17 cellular contexts compared by ENCODE assay signal in the genomic region with DNA sequence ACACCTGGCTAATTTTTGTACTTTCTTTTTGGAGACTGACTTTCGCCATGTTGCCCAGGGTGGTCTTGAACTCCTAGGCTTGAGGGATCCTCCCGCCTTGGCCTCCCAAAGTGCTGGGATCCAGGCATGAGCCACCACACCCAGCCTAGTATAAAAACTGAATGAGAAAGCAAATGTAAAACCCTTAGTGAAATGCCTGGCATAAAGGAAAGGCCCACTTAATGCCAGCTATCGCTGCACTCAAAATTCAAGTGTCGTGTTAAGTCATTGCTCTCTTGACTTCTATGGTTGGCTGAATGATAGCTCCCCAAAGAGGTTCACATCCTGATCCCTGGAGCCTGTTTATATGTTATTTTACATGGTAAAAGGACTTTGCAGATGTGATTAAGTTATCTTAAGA. TPM values are rescaled to one million over a fixed set of nuclear protein-coding genes. Genes with fewer than 3 reads are reported as not detected.
DNase-seq lines count a peak whose midpoint lies in the region; ATAC-seq and TF ChIP-seq lines count a peak whose summit lies in the region.
"Had no signal": no experiment of that assay in that cellular context is flagged by ENCODE, and none has a peak within 500 bp of the region (broad histone marks: within the 10 kb centered on the region; RNA-seq: fewer than 3 reads in every experiment).

No MANE protein-coding gene starts in this region.

- peak overlapping the region; percentile 43 for H3K27ac Mint-ChIP-seq in activated T-cell treated with anti-CD3 and anti-CD28 coated beads, Interleukin-2, amount 50 U/mL, for 72 hours
- H3K27ac Mint-ChIP-seq: B cell; CD4-positive, alpha-beta T cell had no signal

- no peak for TF ChIP-seq CTCF in VCaP (conservative IDR thresholded peaks at IDR 0.05)
- TF ChIP-seq CTCF in left lung (IDR thresholded peaks at IDR 0.05) = no peak

- DNase-seq in activated T-cell treated with anti-CD3 and anti-CD28 coated beads, Interleukin-2, amount 50 U/mL, for 72 hours = no peak
- no peak for DNase-seq in activated T-cell treated with anti-CD3 and anti-CD28 coated beads, Interleukin-2, amount 50 U/mL, for 4 hours
- no peak for DNase-seq in left lung
- no peak for DNase-seq in G401 (ENCODE audit: low spot score)
- DNase-seq in MG63 = no peak
- no peak for DNase-seq in activated CD4-positive, alpha-beta T cell treated with anti-CD3 and anti-CD28 coated beads for 1 hour
- DNase-seq: 8988T; C1 segment of cervical spinal cord; Calu3; CD4-positive, alpha-beta T cell; DMS 273 treated with DMSO at 0.1 percent for 48 hours; EL; GDM1; IMR-90 had no signal

- H3K4me1 Mint-ChIP-seq in activated T-cell treated with anti-CD3 and anti-CD28 coated beads, Interleukin-2, amount 50 U/mL, for 72 hours (ENCODE audit: low read depth) = no peaks in the 10 kb centered on the region
- no peaks in the 10 kb centered on the region for H3K4me1 Mint-ChIP-seq in activated T-cell treated with anti-CD3 and anti-CD28 coated beads, Interleukin-2, amount 50 U/mL, for 4 hours (ENCODE audit: low read depth)
- H3K4me1 Mint-ChIP-seq: B cell had no signal

- H3K4me3 Mint-ChIP-seq in activated T-cell treated with anti-CD3 and anti-CD28 coated beads, Interleukin-2, amount 50 U/mL, for 72 hours = no peak overlapping the region
- no peak overlapping the region for H3K4me3 Mint-ChIP-seq in activated T-cell treated with anti-CD3 and anti-CD28 coated beads, Interleukin-2, amount 50 U/mL, for 4 hours
- H3K4me3 Mint-ChIP-seq: B cell; CD4-positive, alpha-beta T cell had no signal

- no peaks in the 10 kb centered on the region for H3K9me3 Mint-ChIP-seq in activated T-cell treated with anti-CD3 and anti-CD28 coated beads, Interleukin-2, amount 50 U/mL, for 72 hours
- H3K9me3 Mint-ChIP-seq in activated T-cell treated with anti-CD3 and anti-CD28 coated beads, Interleukin-2, amount 50 U/mL, for 4 hours = no peaks in the 10 kb centered on the region

- H3K9me3 ChIP-seq in left lung = no peaks in the 10 kb centered on the region
- no peaks in the 10 kb centered on the region for H3K9me3 ChIP-seq in MG63
- H3K9me3 ChIP-seq: HAP-1 had no signal

- H3K36me3 Mint-ChIP-seq in activated T-cell treated with anti-CD3 and anti-CD28 coated beads, Interleukin-2, amount 50 U/mL, for 72 hours (ENCODE audit: insufficient read depth in 2 of 2) = no peaks in the 10 kb centered on the region
- no peaks in the 10 kb centered on the region for H3K36me3 Mint-ChIP-seq in activated T-cell treated with anti-CD3 and anti-CD28 coated beads, Interleukin-2, amount 50 U/mL, for 4 hours (ENCODE audit: insufficient read depth)

- H3K4me1 ChIP-seq in left lung = peaks cover 0 to 23% of the 10 kb centered on the region in 2 donors

- no peaks in the 10 kb centered on the region for H3K27me3 Mint-ChIP-seq in activated T-cell treated with anti-CD3 and anti-CD28 coated beads, Interleukin-2, amount 50 U/mL, for 72 hours (ENCODE audit: low read depth)
- peaks cover 6% of the 10 kb centered on the region for H3K27me3 Mint-ChIP-seq in activated T-cell treated with anti-CD3 and anti-CD28 coated beads, Interleukin-2, amount 50 U/mL, for 4 hours (ENCODE audit: low read depth)
- H3K27me3 Mint-ChIP-seq: CD4-positive, alpha-beta T cell had no signal

- H3K4me3 ChIP-seq in left lung (no peak overlapping the region), MG63 (no peak overlapping the region)
- H3K4me3 ChIP-seq: HAP-1 had no signal

- in situ Hi-C loops in G401 (cut with HindIII; ENCODE audit: low sequenced_read_pairs) = no loop called here

- peak overlapping the region; percentile 84; the same call in 1 of the 2 replicates for H3K27ac ChIP-seq in VCaP
- H3K27ac ChIP-seq in left lung = no peak overlapping the region

- intact Hi-C loops in left lung (cut with DNase I) = no loop called here

- H3K36me3 ChIP-seq in left lung (no peaks in the 10 kb centered on the region), MG63 (no peaks in the 10 kb centered on the region)
- H3K36me3 ChIP-seq: HAP-1 had no signal

- no peak for ATAC-seq in activated T-cell treated with anti-CD3 and anti-CD28 coated beads, Interleukin-2, amount 50 U/mL, for 72 hours (replicated peaks in 1 of 2)
- no peak for ATAC-seq in activated T-cell treated with anti-CD3 and anti-CD28 coated beads, Interleukin-2, amount 50 U/mL, for 4 hours
- peak; percentile 72 for ATAC-seq in left lung

- no peaks in the 10 kb centered on the region for H3K27me3 ChIP-seq in left lung
- no peaks in the 10 kb centered on the region for H3K27me3 ChIP-seq in MG63

RNA-seq across cellular contexts. Expression of a gene that starts 54.4 kb away (rescaled TPM):
- total RNA-seq in activated T-cell treated with anti-CD3 and anti-CD28 coated beads, Interleukin-2, amount 50 U/mL, for 72 hours = 100 to 1,000 TPM; 119 to 137 TPM
- 10 to 100 TPM; 42.8 to 54.1 (median 48.3) TPM for total RNA-seq in activated T-cell treated with anti-CD3 and anti-CD28 coated beads, Interleukin-2, amount 50 U/mL, for 4 hours
- 100 to 1,000 TPM; 143 to 153 TPM for total RNA-seq in left lung
- total RNA-seq in G401 (2014; rRNA removed; shearing (Covaris generic)) = 30.0 and 49.6 TPM in 2 replicates
- 16.6 and 17.0 TPM in 2 replicates for total RNA-seq in MG63 (2014; rRNA removed; shearing (Covaris generic); ENCODE audit: low replicate concordance)
